Comparison of ENCODE assay signal across 18 cellular contexts in genomic region chr2:14642499-14642898, GRCh38. TPM values are rescaled to one million over a fixed set of nuclear protein-coding genes. Genes with fewer than 3 reads are reported as not detected.
A peak's percentile ranks its signal among the peaks of the same experiment; 100 is the strongest.
DNase-seq lines count a peak whose midpoint lies in the region; ATAC-seq and TF ChIP-seq lines count a peak whose summit lies in the region.
"Had no signal": no experiment of that assay in that cellular context is flagged by ENCODE, and none has a peak within 500 bp of the region (broad histone marks: within the 10 kb centered on the region; RNA-seq: fewer than 3 reads in every experiment).

No MANE protein-coding gene starts in this region.

- H3K79me2 ChIP-seq in DND-41 (ENCODE audit: insufficient read depth, low read length), result no peaks in the 10 kb centered on the region

- H3K4me1 ChIP-seq in DND-41 (ENCODE audit: insufficient read depth, low read length) (no peaks in the 10 kb centered on the region), RWPE2 (ENCODE audit: insufficient read depth, poor library complexity, severe bottlenecking) (no peaks in the 10 kb centered on the region), left lung (no peaks in the 10 kb centered on the region)
- H3K4me1 ChIP-seq: heart right ventricle had no signal

- no peak overlapping the region for H3K27ac ChIP-seq in DND-41 (ENCODE audit: low read length)
- H3K27ac ChIP-seq in RWPE2 (ENCODE audit: poor library complexity, severe bottlenecking), result no peak overlapping the region
- H3K27ac ChIP-seq in left lung, result no peak overlapping the region
- H3K27ac ChIP-seq: brain microvascular endothelial cell, GM23248, heart right ventricle had no signal

- H3K4me1 Mint-ChIP-seq in stimulated activated memory B cell treated with anti-CD40 and anti-IgM and Interleukin-4, amounts not matched to agents 10 μg/mL and 1 μg/mL and 100 μg/mL, for 72 hours, result no peaks in the 10 kb centered on the region

- no peak for DNase-seq in DND-41
- DNase-seq in H7, result peak; percentile 49
- DNase-seq in RWPE2 (ENCODE audit: low spot score), result no peak
- DNase-seq in iPS-NIHi7 (ENCODE audit: extremely low spot score), result peak; percentile 43
- DNase-seq in H4 (ENCODE audit: low spot score), result no peak
- no peak for DNase-seq in left lung
- DNase-seq: activated CD8-positive, alpha-beta T cell treated with anti-CD3 and anti-CD28 coated beads for 36 hours; activated T-cell treated with anti-CD3 and anti-CD28 coated beads, Interleukin-2, amount 50 U/mL, for 48 hours; brain microvascular endothelial cell; GM23248; heart right ventricle; kidney glomerular epithelial cell; NCI-H187 treated with DMSO at 0.1 percent for 48 hours; NCI-H510A; occipital lobe had no signal

- H3K27ac Mint-ChIP-seq in stimulated activated memory B cell treated with anti-CD40 and anti-IgM and Interleukin-4, amounts not matched to agents 10 μg/mL and 1 μg/mL and 100 μg/mL, for 72 hours, result no peak overlapping the region
- H3K27ac Mint-ChIP-seq: activated CD8-positive, alpha-beta T cell treated with anti-CD3 and anti-CD28 coated beads for 36 hours; activated naive CD4-positive, alpha-beta T cell treated with anti-CD3 and anti-CD28 coated beads, Interleukin-2, amount 50 U/mL, for 72 hours had no signal

- H3K4me2 ChIP-seq in DND-41 (ENCODE audit: insufficient read depth, low read length), result no peak overlapping the region

- H3K4me3 ChIP-seq in DND-41 (ENCODE audit: low read depth in 1 of 2, low read length in 2 of 2), result no peak overlapping the region
- no peak overlapping the region for H3K4me3 ChIP-seq in H7 (ENCODE audit: insufficient read depth, low read depth, low read length)
- no peak overlapping the region for H3K4me3 ChIP-seq in RWPE2 (ENCODE audit: severe bottlenecking)
- H3K4me3 ChIP-seq in left lung, result no peak overlapping the region
- H3K4me3 ChIP-seq: GM23248, heart right ventricle had no signal

- H3K36me3 ChIP-seq in DND-41 (ENCODE audit: insufficient read depth, low read length) (no peaks in the 10 kb centered on the region), H7 (replicated peaks; ENCODE audit: control insufficient read depth, insufficient read depth, low read length) (no peaks in the 10 kb centered on the region), RWPE2 (ENCODE audit: low read depth) (no peaks in the 10 kb centered on the region), left lung (no peaks in the 10 kb centered on the region)
- H3K36me3 ChIP-seq: brain microvascular endothelial cell, heart right ventricle had no signal

- H3K9me3 ChIP-seq in DND-41 (ENCODE audit: insufficient read depth, low read length, severe bottlenecking) (no peaks in the 10 kb centered on the region), RWPE2 (ENCODE audit: severe bottlenecking) (no peaks in the 10 kb centered on the region), left lung (no peaks in the 10 kb centered on the region)
- H3K9me3 ChIP-seq: heart right ventricle had no signal

- H3K27me3 Mint-ChIP-seq in stimulated activated memory B cell treated with anti-CD40 and anti-IgM and Interleukin-4, amounts not matched to agents 10 μg/mL and 1 μg/mL and 100 μg/mL, for 72 hours, result no peaks in the 10 kb centered on the region

- ATAC-seq in DND-41 (ENCODE audit: insufficient read depth, low read depth), result no peak
- ATAC-seq in RWPE2 (ENCODE audit: low read depth), result no peak
- no peak for ATAC-seq in stimulated activated memory B cell treated with anti-CD40 and anti-IgM and Interleukin-4, amounts not matched to agents 10 μg/mL and 1 μg/mL and 100 μg/mL, for 72 hours
- ATAC-seq in GM21360 (IDR thresholded peaks at IDR 0.05; ENCODE audit: unreplicated experiment), result no peak
- ATAC-seq in left lung, result no peak
- ATAC-seq: activated CD8-positive, alpha-beta T cell treated with anti-CD3 and anti-CD28 coated beads for 36 hours; activated naive CD4-positive, alpha-beta T cell treated with anti-CD3 and anti-CD28 coated beads, Interleukin-2, amount 50 U/mL, for 72 hours; heart right ventricle had no signal

- H3K4me3 Mint-ChIP-seq in stimulated activated memory B cell treated with anti-CD40 and anti-IgM and Interleukin-4, amounts not matched to agents 10 μg/mL and 1 μg/mL and 100 μg/mL, for 72 hours, result no peak overlapping the region
- H3K4me3 Mint-ChIP-seq: activated CD8-positive, alpha-beta T cell treated with anti-CD3 and anti-CD28 coated beads for 36 hours had no signal

- H4K20me1 ChIP-seq in DND-41 (ENCODE audit: insufficient read depth, low read length), result no peaks in the 10 kb centered on the region

- H3K36me3 Mint-ChIP-seq in stimulated activated memory B cell treated with anti-CD40 and anti-IgM and Interleukin-4, amounts not matched to agents 10 μg/mL and 1 μg/mL and 100 μg/mL, for 72 hours, result no peaks in the 10 kb centered on the region
- H3K36me3 Mint-ChIP-seq: activated naive CD4-positive, alpha-beta T cell treated with anti-CD3 and anti-CD28 coated beads, Interleukin-2, amount 50 U/mL, for 72 hours had no signal

- no peak overlapping the region for H2AFZ ChIP-seq in DND-41 (ENCODE audit: low read depth, low read length)
- H2AFZ ChIP-seq: GM23248 had no signal

- H3K27me3 ChIP-seq in DND-41 (ENCODE audit: insufficient read depth, low read length, poor library complexity), result no peaks in the 10 kb centered on the region
- H3K27me3 ChIP-seq in H7 (ENCODE audit: control insufficient read depth, insufficient read depth, low read length), result no peaks in the 10 kb centered on the region
- no peaks in the 10 kb centered on the region for H3K27me3 ChIP-seq in RWPE2 (ENCODE audit: insufficient read depth, poor library complexity, severe bottlenecking)
- no peaks in the 10 kb centered on the region for H3K27me3 ChIP-seq in left lung
- H3K27me3 ChIP-seq: brain microvascular endothelial cell had no signal

- no peak overlapping the region for H3K9ac ChIP-seq in DND-41 (ENCODE audit: low read depth, low read length)
- H3K9ac ChIP-seq: GM23248 had no signal

- intact Hi-C loops in left lung (cut with DNase I), result no loop called here

- TF ChIP-seq CTCF in DND-41 (IDR thresholded peaks at IDR 0.05; ENCODE audit: borderline replicate concordance, extremely low read depth, low read length, poor library complexity, severe bottlenecking) (peak; percentile 41), RWPE2 (IDR thresholded peaks at IDR 0.05; ENCODE audit: poor library complexity, severe bottlenecking) (peak; percentile 20), left lung (IDR thresholded peaks at IDR 0.05) (no peak)

- no peaks in the 10 kb centered on the region for H3K9me3 Mint-ChIP-seq in stimulated activated memory B cell treated with anti-CD40 and anti-IgM and Interleukin-4, amounts not matched to agents 10 μg/mL and 1 μg/mL and 100 μg/mL, for 72 hours
- H3K9me3 Mint-ChIP-seq: activated CD8-positive, alpha-beta T cell treated with anti-CD3 and anti-CD28 coated beads for 36 hours had no signal

RNA-seq across cellular contexts. Expression of gene LRATD1, which starts 10.0 kb away (rescaled TPM):
- 1.1 and 1.3 TPM in 2 replicates for total RNA-seq in H7 (2014; rRNA removed; shearing (Covaris generic))
- 14.9 and 18.5 TPM in 2 replicates for total RNA-seq in H4 (2014; rRNA removed; shearing (Covaris generic))
- 1 to 10 TPM; 3.3 to 7.1 TPM for total RNA-seq in left lung
- total RNA-seq: activated CD8-positive, alpha-beta T cell treated with anti-CD3 and anti-CD28 coated beads for 36 hours; activated naive CD4-positive, alpha-beta T cell treated with anti-CD3 and anti-CD28 coated beads, Interleukin-2, amount 50 U/mL, for 72 hours had no signal

Comparison
In these comparisons a context has a peak if more than half of its experiments do, and no peak if none do; other contexts are left out.
1. DNase-seq: peak in H7 (single experiment) and iPS-NIHi7 (single experiment); none in DND-41 (single experiment), RWPE2 (single experiment), H4 (single experiment) and left lung (0 of 2).
2. CTCF ChIP-seq: peak in DND-41 (single experiment) and RWPE2 (single experiment); none in left lung (0 of 2).